Comparison of ENCODE assay signal across 21 cellular contexts in the genomic region with DNA sequence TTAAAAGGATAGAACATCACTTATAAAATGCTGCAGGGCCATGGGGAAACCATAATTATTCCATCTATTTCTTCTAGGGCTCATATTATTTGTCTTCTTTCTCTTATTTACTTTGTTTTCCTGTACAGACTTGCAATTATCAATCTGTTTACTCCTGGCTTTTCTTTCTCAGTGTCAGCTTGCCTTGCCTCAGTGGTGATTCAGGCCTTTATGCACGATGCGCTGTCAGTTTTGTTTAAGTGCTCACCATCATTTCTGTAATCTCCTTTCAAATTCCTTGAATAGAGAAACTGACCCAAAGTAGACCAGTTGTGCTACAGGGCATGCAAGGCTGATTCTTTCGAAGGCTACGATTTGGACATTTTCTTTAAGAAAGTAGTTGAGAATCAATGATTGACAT. TPM values are rescaled to one million over a fixed set of nuclear protein-coding genes. Genes with fewer than 3 reads are reported as not detected.
DNase-seq lines count a peak whose midpoint lies in the region; ATAC-seq, FAIRE-seq and TF ChIP-seq lines count a peak whose summit lies in the region.
"Had no signal": no experiment of that assay in that cellular context is flagged by ENCODE, and none has a peak within 500 bp of the region (broad histone marks: within the 10 kb centered on the region; RNA-seq: fewer than 3 reads in every experiment).

No MANE protein-coding gene starts in this region.

- no peaks in the 10 kb centered on the region for H3K36me3 Mint-ChIP-seq in endothelial cell (ENCODE audit: low read depth, unreplicated experiment)
- H3K36me3 Mint-ChIP-seq: CD4-positive, CD25-positive, alpha-beta regulatory T cell; IgD-negative memory B cell had no signal

- H3K4me3 ChIP-seq in Panc1 (ENCODE audit: low read depth in 2 of 2, low read length in 2 of 2) (no peak overlapping the region), mesenchymal stem cell (ENCODE audit: insufficient read depth in 1 of 2, low read depth in 1 of 2, low read length in 2 of 2) (no peak overlapping the region)
- H3K4me3 ChIP-seq: GM23338 had no signal

- H3K9me3 Mint-ChIP-seq in endothelial cell (ENCODE audit: unreplicated experiment), result no peaks in the 10 kb centered on the region
- H3K9me3 Mint-ChIP-seq: CD4-positive, CD25-positive, alpha-beta regulatory T cell; GM23338; HFFc6; IgD-negative memory B cell had no signal

- WGBS in mesenchymal stem cell, result 92% methylated on average over 4 of the region's 4 CpGs

- TF ChIP-seq CTCF in Panc1 (IDR thresholded peaks at IDR 0.05), result no peak
- TF ChIP-seq CTCF in endothelial cell (IDR thresholded peaks at IDR 0.05; ENCODE audit: unreplicated experiment), result no peak

- H2BK15ac ChIP-seq in mesenchymal stem cell (ENCODE audit: low read depth, poor library complexity, severe bottlenecking), result no peak overlapping the region

- DNase-seq in GM12892 (ENCODE audit: insufficient read length), result no peak
- DNase-seq in Panc1 (ENCODE audit: low read depth, low spot score), result no peak
- no peak for DNase-seq in mesenchymal stem cell
- no peak for DNase-seq in endothelial cell (ENCODE audit: low spot score)
- no peak for DNase-seq in COR-L47 (lab: John Stamatoyannopoulos, UW)
- DNase-seq: ACHN; BE2C; C1 segment of cervical spinal cord; Calu3; CD4-positive, CD25-positive, alpha-beta regulatory T cell; DMS79 treated with DMSO at 0.1 percent for 48 hours; GF-D8; H7; HFFc6; KBM-7 had no signal

- H3K4ac ChIP-seq in mesenchymal stem cell (ENCODE audit: low read depth in 1 of 2, low read length in 2 of 2), result no peak overlapping the region

- H3K27me3 Mint-ChIP-seq in endothelial cell (ENCODE audit: unreplicated experiment), result no peaks in the 10 kb centered on the region
- H3K27me3 Mint-ChIP-seq: CD4-positive, CD25-positive, alpha-beta regulatory T cell; IgD-negative memory B cell had no signal

- peaks cover 11% of the 10 kb centered on the region for H3K79me1 ChIP-seq in mesenchymal stem cell (replicated peaks; ENCODE audit: low read length, poor library complexity, severe bottlenecking)

- H3K23ac ChIP-seq in mesenchymal stem cell (ENCODE audit: low read length in 2 of 2), result no peak overlapping the region

- no peaks in the 10 kb centered on the region for H3K9me3 ChIP-seq in Panc1 (ENCODE audit: control insufficient read depth, insufficient read depth, low read depth, low read length)
- H3K9me3 ChIP-seq in mesenchymal stem cell (ENCODE audit: control insufficient read depth, low read length), result no peaks in the 10 kb centered on the region
- H3K9me3 ChIP-seq: BE2C had no signal

- H3K4me1 ChIP-seq in Panc1 (ENCODE audit: control insufficient read depth, insufficient read depth, low read length) (peaks cover 66% of the 10 kb centered on the region), mesenchymal stem cell (ENCODE audit: control insufficient read depth, insufficient read depth, low read depth, low read length) (peaks cover 3% of the 10 kb centered on the region)
- H3K4me1 ChIP-seq: BE2C had no signal

- no peak overlapping the region for H3K14ac ChIP-seq in mesenchymal stem cell (ENCODE audit: low read length in 2 of 2)

- no peak overlapping the region for H2BK12ac ChIP-seq in mesenchymal stem cell (ENCODE audit: low read length in 2 of 2)

- POLR2A ChIA-PET in Panc1 (lab: Charles Lee), result no interaction called here

- H4K91ac ChIP-seq in mesenchymal stem cell (ENCODE audit: low read length), result no peak overlapping the region

- in situ Hi-C loops in Panc1 (cut with HindIII; ENCODE audit: low pct_unique_long_range_greater_than_20kb, low sequenced_read_pairs), result no loop called here

- no peak overlapping the region for H3K18ac ChIP-seq in mesenchymal stem cell (ENCODE audit: low read depth in 1 of 2, low read length in 2 of 2)

- no peak overlapping the region for H4K8ac ChIP-seq in mesenchymal stem cell (ENCODE audit: low read length)

- no peak overlapping the region for H2AK5ac ChIP-seq in mesenchymal stem cell (ENCODE audit: low read length, severe bottlenecking)

- ATAC-seq in Panc1 (no peak), HG03442 (IDR thresholded peaks at IDR 0.05; ENCODE audit: unreplicated experiment) (no peak)
- ATAC-seq: GM23338, HCT116, HepG2 had no signal

- H3K4me2 ChIP-seq in mesenchymal stem cell (ENCODE audit: low read length, poor library complexity, severe bottlenecking), result no peak overlapping the region
- H3K4me2 ChIP-seq: GM23338 had no signal

- no peak overlapping the region for H2BK120ac ChIP-seq in mesenchymal stem cell (ENCODE audit: low read depth, low read length)

- no peak for TF ChIP-seq POLR2A in GM12892 (IDR thresholded peaks at IDR 0.05; ENCODE audit: low read depth, low read length)

- H2BK5ac ChIP-seq in mesenchymal stem cell (ENCODE audit: low read depth, low read length, poor library complexity, severe bottlenecking), result peak overlapping the region; percentile 19

- no TSS peak for BruUV-seq in Panc1 (replicated peaks; lab: Mats Ljungman, UMichigan)

- no peak overlapping the region for H3K27ac Mint-ChIP-seq in endothelial cell (ENCODE audit: unreplicated experiment)
- H3K27ac Mint-ChIP-seq: GM23338, HFFc6 had no signal

- peak; percentile 38 for FAIRE-seq in GM12892 (lab: Jason Lieb, UNC)
- FAIRE-seq: A204.1, HepG2 had no signal

- intact Hi-C loops in Panc1 (cut with micrococcal nuclease; ENCODE audit: unreplicated experiment), result no loop called here

- no peak overlapping the region for H3K9ac ChIP-seq in mesenchymal stem cell (ENCODE audit: low read length)

- H3K27me3 ChIP-seq in Panc1 (ENCODE audit: control insufficient read depth, insufficient read depth, low read length), result no peaks in the 10 kb centered on the region
- H3K27me3 ChIP-seq in mesenchymal stem cell (ENCODE audit: control insufficient read depth in 1 of 2, insufficient read depth in 1 of 2, low read length in 2 of 2), result no peaks in the 10 kb centered on the region
- H3K27me3 ChIP-seq: BE2C had no signal

- no peak overlapping the region for H3K4me3 Mint-ChIP-seq in endothelial cell (ENCODE audit: unreplicated experiment)
- H3K4me3 Mint-ChIP-seq: CD4-positive, CD25-positive, alpha-beta regulatory T cell; GM23338; HFFc6 had no signal

- no peak overlapping the region for H2AFZ ChIP-seq in mesenchymal stem cell (ENCODE audit: low read depth, low read length)
- H2AFZ ChIP-seq: GM23338 had no signal

- H3K27ac ChIP-seq in Panc1 (ENCODE audit: low read length), result peak overlapping the region; percentile 29; the same call in 1 of the 2 replicates
- H3K27ac ChIP-seq in mesenchymal stem cell (ENCODE audit: low read length, poor library complexity, severe bottlenecking), result no peak overlapping the region

- CTCF ChIA-PET in Panc1 (lab: Charles Lee), result no interaction called here

- H3K36me3 ChIP-seq in Panc1 (ENCODE audit: control insufficient read depth, insufficient read depth, low read length) (peaks cover 13% of the 10 kb centered on the region), mesenchymal stem cell (ENCODE audit: control insufficient read depth in 1 of 2, insufficient read depth in 2 of 2, low read depth in 1 of 2, low read length in 2 of 2) (peaks cover 0 to 22% of the 10 kb centered on the region in 2 experiments)
- H3K36me3 ChIP-seq: BE2C had no signal

- peaks cover 12% of the 10 kb centered on the region for H3K4me1 Mint-ChIP-seq in endothelial cell (ENCODE audit: unreplicated experiment)

RNA-seq across cellular contexts. Expression of a gene that starts 4.7 kb away (rescaled TPM):
- 22.0 TPM for polyA plus RNA-seq in GM12892 (2012; ENCODE audit: missing spikeins)
- 63.0 TPM for total RNA-seq in Panc1 (2021; ENCODE audit: unreplicated experiment)
- 35.1 TPM for polyA plus RNA-seq in Panc1 (2012; ENCODE audit: insufficient read length)
- polyA plus RNA-seq in mesenchymal stem cell (2013, experiment 1 of 2), result 38.5 TPM
- polyA plus RNA-seq in mesenchymal stem cell (2013, experiment 2 of 2), result 39.2 TPM
- total RNA-seq in endothelial cell (ENCODE audit: unreplicated experiment), result 31.8 TPM

RNA-seq across cellular contexts. Expression of a gene that starts 5.0 kb away (rescaled TPM):
- 45.3 TPM for polyA plus RNA-seq in GM12892 (2012; ENCODE audit: missing spikeins)
- total RNA-seq in Panc1 (2021; ENCODE audit: unreplicated experiment), result 42.6 TPM
- polyA plus RNA-seq in Panc1 (2012; ENCODE audit: insufficient read length), result 25.5 TPM
- 18.4 TPM for polyA plus RNA-seq in mesenchymal stem cell (2013, experiment 1 of 2)
- polyA plus RNA-seq in mesenchymal stem cell (2013, experiment 2 of 2), result 19.8 TPM
- total RNA-seq in endothelial cell (ENCODE audit: unreplicated experiment), result 13.0 TPM
